In genomic region chr2:120920438-120920814, GRCh38 we compare ENCODE assay signal across 14 cellular contexts.
A peak's percentile ranks its signal among the peaks of the same experiment; 100 is the strongest.
DNase-seq lines count a peak whose midpoint lies in the region; FAIRE-seq and TF ChIP-seq lines count a peak whose summit lies in the region.
"Had no signal": no experiment of that assay in that cellular context is flagged by ENCODE, and none has a peak within 500 bp of the region (broad histone marks: within the 10 kb centered on the region; RNA-seq: fewer than 3 reads in every experiment).

No MANE protein-coding gene starts in this region.

- H3K36me3 ChIP-seq in SJSA1: peaks cover 58% of the 10 kb centered on the region
- H3K36me3 ChIP-seq in fibroblast of lung (ENCODE audit: control insufficient read depth, insufficient read depth, low read length): peaks cover 2% of the 10 kb centered on the region
- no peaks in the 10 kb centered on the region for H3K36me3 ChIP-seq in neural progenitor cell
- H3K36me3 ChIP-seq: BLaER1 treated with 17β-estradiol and CSF1 and Interleukin-3, amounts not matched to agents 10 nM and 100 nM had no signal

- H3K4me1 ChIP-seq in SJSA1 (replicated peaks): peaks cover 40% of the 10 kb centered on the region
- H3K4me1 ChIP-seq in fibroblast of lung (ENCODE audit: control insufficient read depth, extremely low read depth, insufficient read depth, low read length): peaks cover 24% of the 10 kb centered on the region
- H3K4me1 ChIP-seq in neural progenitor cell: peaks cover 5% of the 10 kb centered on the region

- H4K20me1 ChIP-seq in fibroblast of lung (ENCODE audit: control insufficient read depth, extremely low read depth, insufficient read depth, low read length): no peaks in the 10 kb centered on the region
- H4K20me1 ChIP-seq in neural progenitor cell (ENCODE audit: low read depth): peaks cover 86% of the 10 kb centered on the region
- H4K20me1 ChIP-seq: BLaER1 treated with 17β-estradiol and CSF1 and Interleukin-3, amounts not matched to agents 10 nM and 100 nM had no signal

- peaks cover 34% of the 10 kb centered on the region for H3K4me1 Mint-ChIP-seq in neural progenitor cell
- H3K4me1 Mint-ChIP-seq in type B pancreatic cell (ENCODE audit: unreplicated experiment): peaks cover 35% of the 10 kb centered on the region

- peak overlapping the region; percentile 49 for H3K27ac ChIP-seq in SJSA1
- peak overlapping the region; percentile 52 for H3K27ac ChIP-seq in fibroblast of lung (ENCODE audit: insufficient read depth, low read length)
- no peak overlapping the region for H3K27ac ChIP-seq in neural progenitor cell
- H3K27ac ChIP-seq: BLaER1 treated with 17β-estradiol and CSF1 and Interleukin-3, amounts not matched to agents 10 nM and 100 nM had no signal

- H3K36me3 Mint-ChIP-seq in neural progenitor cell (peaks cover 20% of the 10 kb centered on the region), type B pancreatic cell (peaks cover 4% of the 10 kb centered on the region)

- no peaks in the 10 kb centered on the region for H3K9me3 ChIP-seq in SJSA1 (replicated peaks)
- no peaks in the 10 kb centered on the region for H3K9me3 ChIP-seq in fibroblast of lung (ENCODE audit: control insufficient read depth, insufficient read depth, low read depth, low read length)
- H3K9me3 ChIP-seq in neural progenitor cell (ENCODE audit: low read depth): no peaks in the 10 kb centered on the region
- H3K9me3 ChIP-seq: BLaER1 treated with 17β-estradiol and CSF1 and Interleukin-3, amounts not matched to agents 10 nM and 100 nM had no signal

- no peaks in the 10 kb centered on the region for H3K27me3 ChIP-seq in SJSA1 (replicated peaks)
- H3K27me3 ChIP-seq in fibroblast of lung (ENCODE audit: control insufficient read depth, insufficient read depth, low read length): no peaks in the 10 kb centered on the region
- no peaks in the 10 kb centered on the region for H3K27me3 ChIP-seq in neural progenitor cell
- H3K27me3 ChIP-seq: BLaER1 treated with 17β-estradiol and CSF1 and Interleukin-3, amounts not matched to agents 10 nM and 100 nM had no signal

- DNase-seq in SJSA1 (ENCODE audit: low read depth in 1 of 2, low spot score in 2 of 2) (no peak), fibroblast of lung (ENCODE audit: low read depth in 2 of 2) (peak in 1 of 2 donors; percentile 50), neural progenitor cell (ENCODE audit: low spot score) (no peak), type B pancreatic cell (ENCODE audit: extremely low spot score, unreplicated experiment) (no peak), NCI-H2227 treated with DMSO at 0.1 percent for 48 hours (lab: John Stamatoyannopoulos, UW) (no peak), D341Med (ENCODE audit: low spot score) (no peak), GM10266 (ENCODE audit: extremely low spot score) (no peak), urothelium cell line (ENCODE audit: low spot score) (no peak)
- DNase-seq: activated CD4-positive, CD25-positive, alpha-beta regulatory T cell treated with anti-CD3 and anti-CD28 coated beads, Interleukin-2, amount 50 U/mL, for 72 hours; DMS53; H7; NCI-H345 had no signal

- H3K27me3 Mint-ChIP-seq in neural progenitor cell (ENCODE audit: insufficient read depth, low read depth) (peaks cover 2% of the 10 kb centered on the region), type B pancreatic cell (peaks cover 4% of the 10 kb centered on the region)

- FAIRE-seq in urothelium cell line (lab: Jason Lieb, UNC): no peak

- H3K79me2 ChIP-seq in fibroblast of lung (ENCODE audit: control insufficient read depth, insufficient read depth, low read length) (peaks cover 5% of the 10 kb centered on the region), neural progenitor cell (ENCODE audit: low read depth) (no peaks in the 10 kb centered on the region)

- H3F3A ChIP-seq in neural progenitor cell (ENCODE audit: low read depth): peaks cover 6% of the 10 kb centered on the region

- peak overlapping the region; percentile 7 for H3K4me3 Mint-ChIP-seq in neural progenitor cell
- peak overlapping the region; percentile 53 for H3K4me3 Mint-ChIP-seq in type B pancreatic cell
- H3K4me3 Mint-ChIP-seq: T-helper 2 cell treated with Interferon-gamma antibody and Interleukin-4, amounts not matched to agents 5 μg/mL and 100 μg/mL, for 36 hours had no signal

- H3K4me3 ChIP-seq in SJSA1 (no peak overlapping the region), fibroblast of lung (replicated peaks in 1 of 4; ENCODE audit: control extremely low read depth in 1 of 4, insufficient read depth in 1 of 4, low read depth in 3 of 4, low read length in 4 of 4) (no peak overlapping the region), neural progenitor cell (no peak overlapping the region)
- H3K4me3 ChIP-seq: BLaER1 treated with 17β-estradiol and CSF1 and Interleukin-3, amounts not matched to agents 10 nM and 100 nM had no signal

- TF ChIP-seq CTCF in fibroblast of lung (conservative IDR thresholded peaks at IDR 0.05 in 1 of 2, IDR thresholded peaks at IDR 0.05 in 1 of 2; ENCODE audit: low read depth in 1 of 2, low read length in 2 of 2): no peak
- TF ChIP-seq CTCF in neural progenitor cell (IDR thresholded peaks at IDR 0.05): no peak
- no peak for TF ChIP-seq CTCF in type B pancreatic cell (conservative IDR thresholded peaks at IDR 0.05)
- TF ChIP-seq CTCF in GM10266 (IDR thresholded peaks at IDR 0.05; ENCODE audit: control insufficient read depth, insufficient read depth, low read depth, missing control alignments): no peak

- no peak overlapping the region for H2AFZ ChIP-seq in fibroblast of lung (ENCODE audit: low read length)
- no peak overlapping the region for H2AFZ ChIP-seq in neural progenitor cell (replicated peaks)

- no peak overlapping the region for H3K9ac ChIP-seq in fibroblast of lung (ENCODE audit: insufficient read depth, low read length)
- H3K9ac ChIP-seq in neural progenitor cell: no peak overlapping the region
- H3K9ac ChIP-seq: BLaER1 treated with 17β-estradiol and CSF1 and Interleukin-3, amounts not matched to agents 10 nM and 100 nM had no signal

- H3K27ac Mint-ChIP-seq in neural progenitor cell (peak overlapping the region; percentile 75), type B pancreatic cell (peak overlapping the region; percentile 86)
- H3K27ac Mint-ChIP-seq: T-helper 2 cell treated with Interferon-gamma antibody and Interleukin-4, amounts not matched to agents 5 μg/mL and 100 μg/mL, for 36 hours had no signal

- H3K9me3 Mint-ChIP-seq in neural progenitor cell (no peaks in the 10 kb centered on the region), type B pancreatic cell (no peaks in the 10 kb centered on the region)
- H3K9me3 Mint-ChIP-seq: T-helper 2 cell treated with Interferon-gamma antibody and Interleukin-4, amounts not matched to agents 5 μg/mL and 100 μg/mL, for 36 hours had no signal

- H3K4me2 ChIP-seq in fibroblast of lung (ENCODE audit: extremely low read depth, insufficient read depth, low read length): peak overlapping the region; percentile 56
- no peak overlapping the region for H3K4me2 ChIP-seq in neural progenitor cell
- H3K4me2 ChIP-seq: BLaER1 treated with 17β-estradiol and CSF1 and Interleukin-3, amounts not matched to agents 10 nM and 100 nM had no signal
